ENCODE assay signal across 21 cellular contexts in the genomic region with DNA sequence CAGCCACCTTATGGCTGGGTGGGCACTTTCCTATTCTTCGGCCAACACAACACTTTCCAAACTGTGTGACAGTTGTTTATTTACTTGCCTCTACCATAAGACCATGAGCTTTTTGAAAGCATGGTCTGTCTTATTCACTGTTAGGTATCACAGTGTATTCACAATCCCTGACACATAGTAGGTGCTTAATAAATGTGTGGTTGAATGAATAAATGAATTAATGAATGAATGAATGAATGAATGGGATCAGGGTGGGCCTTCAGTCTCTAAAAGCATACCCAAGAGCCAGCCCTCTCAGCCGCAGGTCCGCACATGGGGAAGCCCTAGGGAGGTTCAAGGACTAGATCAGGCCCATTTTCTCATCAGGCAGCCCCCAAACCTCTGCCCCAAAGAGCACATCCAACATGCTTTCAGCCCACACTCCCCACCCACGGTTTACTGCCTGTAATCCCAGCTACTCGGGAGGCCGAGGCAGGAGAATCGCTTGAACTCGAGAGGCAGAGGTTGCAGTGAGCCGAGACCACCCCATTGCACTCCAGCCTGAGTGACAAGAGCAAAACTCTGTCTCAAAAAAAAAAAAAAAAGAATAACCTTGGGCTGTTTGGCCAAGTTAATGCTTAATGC.
A peak's percentile ranks its signal among the peaks of the same experiment; 100 is the strongest.
DNase-seq lines count a peak whose midpoint lies in the region; ATAC-seq, FAIRE-seq and TF ChIP-seq lines count a peak whose summit lies in the region.
"Had no signal": no experiment of that assay in that cellular context is flagged by ENCODE, and none has a peak within 500 bp of the region (broad histone marks: within the 10 kb centered on the region; RNA-seq: fewer than 3 reads in every experiment).

No MANE protein-coding gene starts in this region.

- intact Hi-C loops in Caco-2 (cut with micrococcal nuclease; ENCODE audit: unreplicated experiment) (no loop called here), lower lobe of right lung (cut with DNase I) (no loop called here)

- DNase-seq in A549 (ENCODE audit: low read depth in 1 of 2, low spot score in 1 of 2) (no peak), Caco-2 (no peak), chondrocyte (ENCODE audit: low spot score) (peak; percentile 26), osteocyte (ENCODE audit: extremely low spot score, unreplicated experiment) (no peak), occipital lobe (lab: John Stamatoyannopoulos, UW) (no peak), lower lobe of right lung (no peak), NCI-H2107 treated with DMSO at 0.1 percent for 48 hours (lab: John Stamatoyannopoulos, UW; ENCODE audit: unreplicated experiment) (no peak)
- DNase-seq: activated CD4-positive, alpha-beta T cell treated with anti-CD3 and anti-CD28 coated beads, Interleukin-2, amount 50 U/mL, for 4 hours; activated T-cell treated with anti-CD3 and anti-CD28 coated beads, Interleukin-2, amount 50 U/mL, for 24 hours; CD8-positive, alpha-beta memory T cell; DND-41; KBM-7; MV-4-11; NCI-H1694 had no signal

- H3K4me1 ChIP-seq in A549 (peaks cover 60% of the 10 kb centered on the region), Caco-2 (peaks cover 45% of the 10 kb centered on the region), lower lobe of right lung (peaks cover 34% of the 10 kb centered on the region)

- ATAC-seq in A549 (no peak; a peak in 2 of 6 replicates), lower lobe of right lung (no peak)
- ATAC-seq: activated naive CD4-positive, alpha-beta T cell treated with anti-CD3 and anti-CD28 coated beads, Interleukin-2, amount 50 U/mL, for 72 hours; stimulated activated memory B cell treated with anti-CD40 and anti-IgM and Interleukin-4, amounts not matched to agents 10 μg/mL and 1 μg/mL and 100 μg/mL, for 72 hours had no signal

- peak overlapping the region; percentile 87 for H3K27ac Mint-ChIP-seq in Caco-2 (ENCODE audit: unreplicated experiment)
- no peak overlapping the region for H3K27ac Mint-ChIP-seq in chondrocyte (ENCODE audit: unreplicated experiment)
- H3K27ac Mint-ChIP-seq in osteocyte (ENCODE audit: unreplicated experiment): peak overlapping the region; percentile 57
- H3K27ac Mint-ChIP-seq: activated T-cell treated with anti-CD3 and anti-CD28 coated beads, Interleukin-2, amount 50 U/mL, for 24 hours; CD8-positive, alpha-beta memory T cell; stimulated activated memory B cell treated with anti-CD40 and anti-IgM and Interleukin-4, amounts not matched to agents 10 μg/mL and 1 μg/mL and 100 μg/mL, for 72 hours; T-helper 1 cell treated with Interleukin-12 subunit alpha and Interleukin-12 subunit beta and Interleukin-4 antibody, amounts not matched to agents 30 μg/mL and 1 μg/mL, for 36 hours had no signal

- peak overlapping the region; percentile 45 for H3K4me3 Mint-ChIP-seq in Caco-2 (ENCODE audit: unreplicated experiment)
- H3K4me3 Mint-ChIP-seq in chondrocyte (ENCODE audit: unreplicated experiment): no peak overlapping the region
- no peak overlapping the region for H3K4me3 Mint-ChIP-seq in osteocyte (ENCODE audit: unreplicated experiment)
- H3K4me3 Mint-ChIP-seq: activated T-cell treated with anti-CD3 and anti-CD28 coated beads, Interleukin-2, amount 50 U/mL, for 24 hours; CD8-positive, alpha-beta memory T cell; stimulated activated memory B cell treated with anti-CD40 and anti-IgM and Interleukin-4, amounts not matched to agents 10 μg/mL and 1 μg/mL and 100 μg/mL, for 72 hours; T-helper 1 cell treated with Interleukin-12 subunit alpha and Interleukin-12 subunit beta and Interleukin-4 antibody, amounts not matched to agents 30 μg/mL and 1 μg/mL, for 36 hours had no signal

- TF ChIP-seq EP300 in A549 (IDR thresholded peaks at IDR 0.05): no peak

- H3K9me3 ChIP-seq in A549 (no peaks in the 10 kb centered on the region), Caco-2 (no peaks in the 10 kb centered on the region), lower lobe of right lung (no peaks in the 10 kb centered on the region)
- H3K9me3 ChIP-seq: thoracic aorta had no signal

- H3K36me3 Mint-ChIP-seq in Caco-2 (ENCODE audit: insufficient read depth, unreplicated experiment): peaks cover 12% of the 10 kb centered on the region
- H3K36me3 Mint-ChIP-seq in chondrocyte (ENCODE audit: low read depth): no peaks in the 10 kb centered on the region
- no peaks in the 10 kb centered on the region for H3K36me3 Mint-ChIP-seq in osteocyte (ENCODE audit: unreplicated experiment)
- H3K36me3 Mint-ChIP-seq: activated naive CD4-positive, alpha-beta T cell treated with anti-CD3 and anti-CD28 coated beads, Interleukin-2, amount 50 U/mL, for 72 hours; stimulated activated memory B cell treated with anti-CD40 and anti-IgM and Interleukin-4, amounts not matched to agents 10 μg/mL and 1 μg/mL and 100 μg/mL, for 72 hours had no signal

- peak in 1 of 2 experiments; percentile 15; a peak in 1 of 5 replicates for TF ChIP-seq RAD21 in A549 (conservative IDR thresholded peaks at IDR 0.05 in 1 of 2, IDR thresholded peaks at IDR 0.05 in 1 of 2)

- POLR2A ChIA-PET in A549 (lab: Yijun Ruan, JAX): interaction anchor here (1.6 kb wide), 1 partner anchor 19 kb away, joined by 6 read pairs; no protein-coding TSS in a partner anchor
- POLR2A ChIA-PET in Caco-2 (lab: Charles Lee): interaction anchor here (1.0 kb wide), 2 partner anchors 12 to 77 kb away, joined by 4 to 6 read pairs; no protein-coding TSS in a partner anchor

- no peaks in the 10 kb centered on the region for H3K9me3 Mint-ChIP-seq in Caco-2 (ENCODE audit: unreplicated experiment)
- H3K9me3 Mint-ChIP-seq in chondrocyte (ENCODE audit: low read depth): no peaks in the 10 kb centered on the region
- H3K9me3 Mint-ChIP-seq in osteocyte (ENCODE audit: unreplicated experiment): no peaks in the 10 kb centered on the region
- H3K9me3 Mint-ChIP-seq: activated naive CD4-positive, alpha-beta T cell treated with anti-CD3 and anti-CD28 coated beads, Interleukin-2, amount 50 U/mL, for 72 hours; activated T-cell treated with anti-CD3 and anti-CD28 coated beads, Interleukin-2, amount 50 U/mL, for 24 hours; CD8-positive, alpha-beta memory T cell; stimulated activated memory B cell treated with anti-CD40 and anti-IgM and Interleukin-4, amounts not matched to agents 10 μg/mL and 1 μg/mL and 100 μg/mL, for 72 hours; T-helper 1 cell treated with Interleukin-12 subunit alpha and Interleukin-12 subunit beta and Interleukin-4 antibody, amounts not matched to agents 30 μg/mL and 1 μg/mL, for 36 hours had no signal

- TF ChIP-seq POLR2A in A549 (IDR thresholded peaks at IDR 0.05; ENCODE audit: low read length): no peak

- H3K36me3 ChIP-seq in Caco-2 (ENCODE audit: control insufficient read depth, insufficient read depth, low read length) (no peaks in the 10 kb centered on the region; the same call in 1 of the 2 replicates), lower lobe of right lung (no peaks in the 10 kb centered on the region)
- H3K36me3 ChIP-seq: thoracic aorta had no signal

- H3K4me1 Mint-ChIP-seq in Caco-2 (ENCODE audit: low read depth, unreplicated experiment): peaks cover 41% of the 10 kb centered on the region
- H3K4me1 Mint-ChIP-seq in chondrocyte (ENCODE audit: low read depth): peaks cover 35% of the 10 kb centered on the region
- peaks cover 37% of the 10 kb centered on the region for H3K4me1 Mint-ChIP-seq in osteocyte (ENCODE audit: unreplicated experiment)
- H3K4me1 Mint-ChIP-seq: CD8-positive, alpha-beta memory T cell; stimulated activated memory B cell treated with anti-CD40 and anti-IgM and Interleukin-4, amounts not matched to agents 10 μg/mL and 1 μg/mL and 100 μg/mL, for 72 hours had no signal

- H3K4me3 ChIP-seq in A549 (no peak overlapping the region), Caco-2 (ENCODE audit: low read depth, low read length) (no peak overlapping the region), lower lobe of right lung (no peak overlapping the region)
- H3K4me3 ChIP-seq: coronary artery, thoracic aorta had no signal

- no TSS peak for BruUV-seq in Caco-2 (replicated peaks; lab: Mats Ljungman, UMichigan)

- no peak for FAIRE-seq in A549 (lab: Jason Lieb, UNC)
- FAIRE-seq: endometrium, H54 had no signal

- H3K4me2 ChIP-seq in A549: peak overlapping the region; percentile 65

- no peak for TF ChIP-seq CTCF in A549 (IDR thresholded peaks at IDR 0.05)
- no peak for TF ChIP-seq CTCF in Caco-2 (IDR thresholded peaks at IDR 0.05; ENCODE audit: insufficient read depth in 1 of 2, low read depth in 1 of 2, low read length in 1 of 2, severe bottlenecking in 1 of 2, unreplicated experiment in 1 of 2)
- TF ChIP-seq CTCF in chondrocyte (IDR thresholded peaks at IDR 0.05): no peak
- TF ChIP-seq CTCF in osteocyte (IDR thresholded peaks at IDR 0.05): no peak
- no peak for TF ChIP-seq CTCF in lower lobe of right lung (IDR thresholded peaks at IDR 0.05)

- H3K27ac ChIP-seq in A549 (peak overlapping the region; percentile 72 to 84), lower lobe of right lung (no peak overlapping the region)

- WGBS in A549 (ENCODE audit: missing lambda C conversion rate): 61% methylated on average over 9 of the region's 9 CpGs

- H3K27me3 ChIP-seq in Caco-2 (replicated peaks; ENCODE audit: control insufficient read depth, insufficient read depth, low read length): no peaks in the 10 kb centered on the region
- no peaks in the 10 kb centered on the region for H3K27me3 ChIP-seq in lower lobe of right lung (ENCODE audit: low read depth)

- H3K27me3 Mint-ChIP-seq in Caco-2 (ENCODE audit: insufficient read depth, unreplicated experiment): no peaks in the 10 kb centered on the region
- no peaks in the 10 kb centered on the region for H3K27me3 Mint-ChIP-seq in chondrocyte (ENCODE audit: low read depth)
- H3K27me3 Mint-ChIP-seq in osteocyte (ENCODE audit: unreplicated experiment): peaks cover 3% of the 10 kb centered on the region
- H3K27me3 Mint-ChIP-seq: activated T-cell treated with anti-CD3 and anti-CD28 coated beads, Interleukin-2, amount 50 U/mL, for 24 hours; CD8-positive, alpha-beta memory T cell had no signal

- CTCF ChIA-PET in A549 (lab: Yijun Ruan, JAX) (interaction anchor here (0.6 to 1.8 kb wide), 9 partner anchors 10 to 434 kb away, joined by 3 to 5 read pairs (median 3); no protein-coding TSS in a partner anchor), Caco-2 (lab: Charles Lee) (interaction anchor here (0.6 kb wide), 2 partner anchors 58 to 777 kb away, joined by 4 read pairs; no protein-coding TSS in a partner anchor)

TF ChIP-seq in A549, 52 proteins besides CTCF, POLR2A, EP300 and RAD21 (continues in another document):
- TF ChIP-seq KDM5A (IDR thresholded peaks at IDR 0.05) (no peak), E2F6 (IDR thresholded peaks at IDR 0.05; ENCODE audit: borderline replicate concordance, low read depth) (no peak), RNF2 (IDR thresholded peaks at IDR 0.05; ENCODE audit: borderline replicate concordance, low read depth) (no peak), JUNB (IDR thresholded peaks at IDR 0.05) (0 out of 2 replicates have a peak, but pooled peaks have one; percentile 13), JUN (IDR thresholded peaks at IDR 0.05) (no peak), MAZ (IDR thresholded peaks at IDR 0.05; ENCODE audit: borderline replicate concordance, low read depth, low read length) (no peak)
